ENCODE assay signal across 10 cellular contexts in the genomic region with DNA sequence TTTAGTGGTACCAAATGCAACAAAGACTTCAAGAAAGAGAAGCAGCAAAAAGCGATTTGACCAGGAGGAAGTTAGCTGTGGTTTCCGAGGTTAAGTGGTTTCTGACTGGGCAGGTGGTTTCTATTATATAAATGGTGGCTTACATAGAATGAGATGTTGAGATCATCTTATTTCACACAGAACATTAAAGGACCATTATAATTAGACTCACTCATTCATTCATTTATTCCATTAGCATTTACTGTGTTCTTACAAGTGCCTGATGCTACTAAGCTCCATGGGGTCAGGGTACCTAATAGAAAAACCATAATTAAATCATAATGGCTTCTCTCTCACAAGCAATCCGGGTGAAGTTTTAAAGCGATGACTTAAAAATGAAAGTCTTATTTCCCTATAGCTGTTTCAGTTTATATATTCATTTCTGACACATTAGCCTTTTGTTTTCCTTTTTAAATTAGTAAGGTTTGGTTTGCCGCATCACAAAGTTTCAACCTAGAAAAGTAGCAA. TPM values are rescaled to one million over a fixed set of nuclear protein-coding genes. Genes with fewer than 3 reads are reported as not detected.
A peak's percentile ranks its signal among the peaks of the same experiment; 100 is the strongest.
DNase-seq lines count a peak whose midpoint lies in the region; ATAC-seq, FAIRE-seq and TF ChIP-seq lines count a peak whose summit lies in the region.
"Had no signal": no experiment of that assay in that cellular context is flagged by ENCODE, and none has a peak within 500 bp of the region (broad histone marks: within the 10 kb centered on the region; RNA-seq: fewer than 3 reads in every experiment).

No MANE protein-coding gene starts in this region.

- no TSS peak for BruUV-seq in OCI-LY7 (replicated peaks; lab: Mats Ljungman, UMichigan)

- intact Hi-C loops in OCI-LY7 (cut with micrococcal nuclease; ENCODE audit: unreplicated experiment) = no loop called here
- intact Hi-C loops in colonic mucosa (cut with DNase I) = no loop called here

- TF ChIP-seq CTCF in OCI-LY7 (conservative IDR thresholded peaks at IDR 0.05; ENCODE audit: low read length) (no peak), colonic mucosa (IDR thresholded peaks at IDR 0.05) (no peak), D721Med (IDR thresholded peaks at IDR 0.05; ENCODE audit: insufficient read depth, missing control alignments) (no peak)

- H3K9ac ChIP-seq in colonic mucosa (ENCODE audit: low read depth in 2 of 2, low read length in 2 of 2) = no peak overlapping the region

- H3K9me2 ChIP-seq in OCI-LY7 (ENCODE audit: insufficient read depth, low read length) = no peaks in the 10 kb centered on the region

- H4K20me1 ChIP-seq in OCI-LY7 (ENCODE audit: insufficient read depth, low read length) = no peaks in the 10 kb centered on the region

- ATAC-seq in HG03025 (IDR thresholded peaks at IDR 0.05; ENCODE audit: low FRiP score, unreplicated experiment) = peak; percentile 94

- H2AFZ ChIP-seq in OCI-LY7 (ENCODE audit: low read length) = no peak overlapping the region

- H3K4me2 ChIP-seq in OCI-LY7 (ENCODE audit: low read length) = no peak overlapping the region

- H3K27me3 ChIP-seq in colonic mucosa = no peaks in the 10 kb centered on the region

- H3K4me3 ChIP-seq in OCI-LY7 (ENCODE audit: low read depth, low read length, poor library complexity, severe bottlenecking) = no peak overlapping the region
- H3K4me3 ChIP-seq in colonic mucosa = no peak overlapping the region

- no peaks in the 10 kb centered on the region for H3K4me1 ChIP-seq in OCI-LY7 (ENCODE audit: insufficient read depth, low read length, poor library complexity, severe bottlenecking)
- H3K4me1 ChIP-seq in colonic mucosa = no peaks in the 10 kb centered on the region

- CTCF ChIA-PET in OCI-LY7 (lab: Charles Lee; ENCODE audit: unreplicated experiment) = no interaction called here

- peak; percentile 20 for DNase-seq in CD1c-positive myeloid dendritic cell (ENCODE audit: extremely low spot score)
- DNase-seq in GM19238 (ENCODE audit: insufficient read length, low spot score) = peak; percentile 23
- peak; percentile 16 for DNase-seq in OCI-LY7 (ENCODE audit: low spot score)
- DNase-seq in NCI-H1417 (lab: John Stamatoyannopoulos, UW) = no peak
- no peak for DNase-seq in colonic mucosa
- no peak for DNase-seq in activated CD4-positive, alpha-beta T cell treated with anti-CD3 and anti-CD28 coated beads for 1 hour
- no peak for DNase-seq in D721Med (ENCODE audit: insufficient read length, low spot score)
- DNase-seq: NCI-H1092 treated with DMSO at 0.1 percent for 48 hours had no signal

- no peaks in the 10 kb centered on the region for H3K9me3 ChIP-seq in OCI-LY7 (ENCODE audit: low read length)
- no peaks in the 10 kb centered on the region for H3K9me3 ChIP-seq in colonic mucosa

- H3K36me3 ChIP-seq in OCI-LY7 (ENCODE audit: insufficient read depth, low read length) (no peaks in the 10 kb centered on the region), colonic mucosa (no peaks in the 10 kb centered on the region)

- H3K79me2 ChIP-seq in OCI-LY7 (ENCODE audit: insufficient read depth, low read depth, low read length) = no peaks in the 10 kb centered on the region

- POLR2A ChIA-PET in OCI-LY7 (lab: Charles Lee) = no interaction called here

- no peak for FAIRE-seq in D721Med (lab: Jason Lieb, UNC)

- H3K27ac ChIP-seq in OCI-LY7 (ENCODE audit: low read depth, low read length, poor library complexity, severe bottlenecking) = no peak overlapping the region
- H3K27ac ChIP-seq in colonic mucosa = no peak overlapping the region

RNA-seq across cellular contexts. Expression of a gene that starts 10.6 kb away (rescaled TPM):
- total RNA-seq in OCI-LY7 (2014; rRNA removed; shearing (Covaris generic)) = not detected in 2 replicates
- total RNA-seq in OCI-LY7 (2022) = not detected in 2 replicates
- total RNA-seq in colonic mucosa = 100 to 1,000 TPM in 1 of 2 donors, 10 to 100 TPM in 1; 57.6 to 106 TPM

RNA-seq across cellular contexts. Expression of a gene that starts 18.0 kb away (rescaled TPM):
- total RNA-seq in OCI-LY7 (2014; rRNA removed; shearing (Covaris generic)) = not detected in 2 replicates
- total RNA-seq in OCI-LY7 (2022) (not detected in 2 replicates), colonic mucosa (1 to 10 TPM; 4.4 to 5.8 TPM)

RNA-seq across cellular contexts. Expression of a gene that starts 41.3 kb away (rescaled TPM):
- not detected in 2 replicates for total RNA-seq in OCI-LY7 (2014; rRNA removed; shearing (Covaris generic))
- total RNA-seq in OCI-LY7 (2022) (not detected in 2 replicates), colonic mucosa (under 1 TPM in 1 of 2 donors, not detected in 1; 0.48 TPM)
- total RNA-seq: neural crest cell had no signal

Comparison
In these comparisons a context has a peak if more than half of its experiments do, and no peak if none do; other contexts are left out.
1. DNase-seq: peak in CD1c-positive myeloid dendritic cell (single experiment), GM19238 (single experiment) and OCI-LY7 (single experiment); none in NCI-H1417 (0 of 3), colonic mucosa (single experiment), activated CD4-positive, alpha-beta T cell treated with anti-CD3 and anti-CD28 coated beads for 1 hour (single experiment) and D721Med (single experiment).
2. RNA of a gene that starts 10.6 kb away (total RNA-seq): 57.6 to 106 TPM in colonic mucosa; not detected in OCI-LY7; every median in the first group is over 10 times any median in the second.
3. RNA of a gene that starts 18.0 kb away (total RNA-seq): 4.4 to 5.8 TPM in colonic mucosa; not detected in OCI-LY7; every median in the first group is over 4 times any median in the second.